ENCODE assay signal across 1 cellular context in genomic region chr3:194161181-194162045, GRCh38.
TF ChIP-seq lines count a peak whose summit lies in the region.

No MANE protein-coding gene starts in this region.

TF ChIP-seq in HepG2, 621 proteins besides CTCF, POLR2A, EP300 and RAD21 (continued from another document):
- TF ChIP-seq ARID4A (CRISPR knock-in tag; IDR thresholded peaks at IDR 0.05; ENCODE audit: borderline replicate concordance) (peak; percentile 28; the same call in 1 of the 2 replicates), ZNF678 (CRISPR knock-in tag; IDR thresholded peaks at IDR 0.05) (no peak), PLSCR1 (CRISPR knock-in tag; IDR thresholded peaks at IDR 0.05; ENCODE audit: borderline replicate concordance) (no peak), HCFC1 (IDR thresholded peaks at IDR 0.05; ENCODE audit: low read depth, low read length) (no peak), ELF3 (CRISPR knock-in tag; IDR thresholded peaks at IDR 0.05) (peak; percentile 18; the same call in 1 of the 2 replicates), ZFP62 (CRISPR knock-in tag; IDR thresholded peaks at IDR 0.05) (no peak), PAXIP1 (CRISPR knock-in tag; conservative IDR thresholded peaks at IDR 0.05) (peak; percentile 67), ZNF549 (CRISPR knock-in tag; IDR thresholded peaks at IDR 0.05) (no peak), E2F2 (CRISPR knock-in tag; IDR thresholded peaks at IDR 0.05; ENCODE audit: borderline replicate concordance) (no peak), CREBL2 (CRISPR knock-in tag; IDR thresholded peaks at IDR 0.05; ENCODE audit: borderline replicate concordance) (no peak), ARID5B (CRISPR knock-in tag; IDR thresholded peaks at IDR 0.05) (peak; percentile 83), ZNF354B (CRISPR knock-in tag; IDR thresholded peaks at IDR 0.05) (no peak), SETDB1 (CRISPR knock-in tag; IDR thresholded peaks at IDR 0.05; ENCODE audit: borderline replicate concordance) (no peak), ZNF317 (CRISPR knock-in tag; IDR thresholded peaks at IDR 0.05) (no peak), IKZF4 (CRISPR knock-in tag; IDR thresholded peaks at IDR 0.05; ENCODE audit: borderline replicate concordance, low read depth, not compliant biosample characterization) (no peak), ZNF776 (CRISPR knock-in tag; IDR thresholded peaks at IDR 0.05) (no peak), ARID2 (CRISPR knock-in tag; IDR thresholded peaks at IDR 0.05; ENCODE audit: borderline replicate concordance) (0 out of 2 replicates have a peak, but pooled peaks have one; percentile 3), HMG20A (CRISPR knock-in tag; IDR thresholded peaks at IDR 0.05; ENCODE audit: borderline replicate concordance) (peak; percentile 79; the same call in 1 of the 2 replicates), ZNF414 (CRISPR knock-in tag; IDR thresholded peaks at IDR 0.05) (no peak), HDAC1 (CRISPR knock-in tag; IDR thresholded peaks at IDR 0.05) (peak; percentile 42; the same call in 1 of the 2 replicates), MAFK (conservative IDR thresholded peaks at IDR 0.05 in 1 of 2, IDR thresholded peaks at IDR 0.05 in 1 of 2; ENCODE audit: low read length in 2 of 2) (no peak), ATF7-NPFF (CRISPR knock-in tag; IDR thresholded peaks at IDR 0.05; ENCODE audit: low read depth) (no peak), POGZ (CRISPR knock-in tag; IDR thresholded peaks at IDR 0.05) (no peak)
